ENCODE assay signal across 6 cellular contexts in the genomic region with DNA sequence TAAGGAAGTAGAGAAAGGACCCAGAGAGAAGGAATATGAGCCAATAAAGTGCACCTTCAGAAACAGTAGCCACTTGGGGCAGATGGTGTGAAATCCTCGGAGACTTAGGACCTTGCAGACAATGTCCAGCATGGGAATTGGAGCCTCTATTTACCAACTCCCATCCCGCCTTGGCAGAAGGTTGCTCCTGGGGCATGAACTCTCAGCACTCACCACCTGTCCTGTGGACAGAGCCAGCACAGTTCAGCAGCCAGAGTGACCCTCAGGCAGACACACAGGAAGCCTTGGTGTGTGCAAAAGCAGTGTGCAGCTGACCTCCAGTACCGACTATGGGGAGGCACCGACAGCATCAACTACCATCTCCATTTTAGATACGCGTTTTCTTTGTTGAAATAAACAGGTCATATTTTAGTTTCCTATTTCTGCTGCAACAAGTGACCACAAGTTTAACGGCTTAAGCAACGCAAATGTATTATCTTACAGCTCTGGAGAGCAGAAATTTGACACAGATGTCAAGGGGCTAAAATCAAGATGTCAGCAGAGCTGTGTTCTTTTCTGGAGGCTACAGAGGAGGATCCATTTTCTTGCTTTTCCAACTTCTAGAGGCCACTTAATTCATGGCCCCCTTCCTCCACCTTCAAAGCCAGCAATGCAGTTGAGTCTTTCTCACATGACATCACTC.
"Had no signal": no experiment of that assay in that cellular context is flagged by ENCODE, and none has a peak within 500 bp of the region (broad histone marks: within the 10 kb centered on the region; RNA-seq: fewer than 3 reads in every experiment).

No MANE protein-coding gene starts in this region.

- H3K4me1 Mint-ChIP-seq: IgD-negative memory B cell had no signal

- H3K27ac ChIP-seq: HL-60 had no signal

- H3K27ac Mint-ChIP-seq: IgD-negative memory B cell had no signal

- H3K4me3 Mint-ChIP-seq: IgD-negative memory B cell had no signal

- H3K4me3 ChIP-seq: K562 had no signal

- ATAC-seq: HepG2, K562 had no signal

- DNase-seq: IMR-90, KBM-7 had no signal
